In genomic region chr12:807041-807717, GRCh38 we compare ENCODE assay signal across 11 cellular contexts. TPM values are rescaled to one million over a fixed set of nuclear protein-coding genes. Genes with fewer than 3 reads are reported as not detected.
DNase-seq lines count a peak whose midpoint lies in the region; ATAC-seq, FAIRE-seq and TF ChIP-seq lines count a peak whose summit lies in the region.
"Had no signal": no experiment of that assay in that cellular context is flagged by ENCODE, and none has a peak within 500 bp of the region (broad histone marks: within the 10 kb centered on the region; RNA-seq: fewer than 3 reads in every experiment).

No MANE protein-coding gene starts in this region.

- H3K36me3 ChIP-seq in KOPT-K1 (ENCODE audit: insufficient read depth, low read length) (no peaks in the 10 kb centered on the region; the same call in 1 of the 2 replicates), GM12878 (ENCODE audit: control insufficient read depth in 2 of 2, insufficient read depth in 2 of 2, low read length in 1 of 2) (no peaks in the 10 kb centered on the region), spleen (no peaks in the 10 kb centered on the region)

- H3K4me3 ChIP-seq in GM12878 (peak overlapping the region; percentile 29; the same call in 1 of the 2 replicates), spleen (no peak overlapping the region)

- FAIRE-seq in GM12878 (lab: Jason Lieb, UNC) = no peak
- FAIRE-seq: H54 had no signal

- peaks cover 97% of the 10 kb centered on the region for H3K79me2 ChIP-seq in GM12878 (ENCODE audit: control insufficient read depth, insufficient read depth, low read length)

- TF ChIP-seq POLR2A in GM12878 (IDR thresholded peaks at IDR 0.05; ENCODE audit: low read depth, low read length) (no peak), spleen (IDR thresholded peaks at IDR 0.05) (no peak)

- H3K27me3 Mint-ChIP-seq in activated CD8-positive, alpha-beta memory T cell treated with anti-CD3 and anti-CD28 coated beads, Interleukin-2, amount 10 ng/mL, durations not matched to agents 7 days and 5 days = no peaks in the 10 kb centered on the region

- RAD21 ChIA-PET in GM12878 (lab: Charles Lee; ENCODE audit: unreplicated experiment) = interaction anchor here (0.7 to 2.3 kb wide), 10 partner anchors 8 to 231 kb away, joined by 3 to 13 read pairs (median 4); partner anchors contain the start of gene WNK1

- H3K4me1 ChIP-seq in GM12878 (ENCODE audit: control insufficient read depth, insufficient read depth, low read length) (peaks cover 71% of the 10 kb centered on the region), spleen (peaks cover 25 to 100% (median 86%) of the 10 kb centered on the region in 6 donors)

- peak overlapping the region; percentile 55 for H3K27ac Mint-ChIP-seq in activated CD8-positive, alpha-beta memory T cell treated with anti-CD3 and anti-CD28 coated beads, Interleukin-2, amount 10 ng/mL, durations not matched to agents 7 days and 5 days

- POLR2A ChIA-PET in GM12878 (lab: Charles Lee) = interaction anchor here (0.6 to 1.8 kb wide), 7 partner anchors 24 to 197 kb away, joined by 3 to 7 read pairs (median 4); no protein-coding TSS in a partner anchor

- peaks cover 70% of the 10 kb centered on the region for H3K4me1 Mint-ChIP-seq in activated CD8-positive, alpha-beta memory T cell treated with anti-CD3 and anti-CD28 coated beads, Interleukin-2, amount 10 ng/mL, durations not matched to agents 7 days and 5 days

- 46% methylated on average over 2 of the region's 2 CpGs for whole genome bisulfite sequencing in GM12878 (ENCODE audit: insufficient coverage, insufficient replicate concordance, low lambda C conversion rate, missing lambda C conversion rate)
- WGBS in spleen, 5 donors = 57 to 67% (median 62%) methylated on average over 2 of the region's 2 CpGs

- TF ChIP-seq EP300 in GM12878 (IDR thresholded peaks at IDR 0.05; ENCODE audit: borderline replicate concordance in 1 of 2, control insufficient read depth in 1 of 2, low read depth in 2 of 2, low read length in 2 of 2) = no peak

- CTCF ChIA-PET in activated CD8-positive, alpha-beta memory T cell treated with anti-CD3 and anti-CD28 coated beads, Interleukin-2, amount 10 ng/mL, durations not matched to agents 7 days and 5 days (lab: Charles Lee) = interaction anchor here (0.7 to 2.9 kb wide), 11 partner anchors 9 to 776 kb away, joined by 3 to 11 read pairs (median 3); partner anchors contain the start of gene WNK1
- CTCF ChIA-PET in GM12878 (lab: Yijun Ruan, JAX) = interaction anchor here (1.0 to 1.2 kb wide), 2 partner anchors 9 to 57 kb away, joined by 3 to 4 read pairs; no protein-coding TSS in a partner anchor

- H3K4me3 Mint-ChIP-seq in activated CD8-positive, alpha-beta memory T cell treated with anti-CD3 and anti-CD28 coated beads, Interleukin-2, amount 10 ng/mL, durations not matched to agents 7 days and 5 days = peak overlapping the region; percentile 49

- intact Hi-C loops in GM12878 (cut with micrococcal nuclease; ENCODE audit: unreplicated experiment) = no loop called here
- intact Hi-C loops in spleen (cut with DNase I; ENCODE audit: low total_unique reads) = loop anchor here (10.0 kb wide), 1 partner anchor 52 kb away; the partner anchor contains the start of gene WNK1

- H3K27ac ChIP-seq in KOPT-K1 (ENCODE audit: low read depth, low read length, poor library complexity, severe bottlenecking) = peak overlapping the region; percentile 34
- H3K27ac ChIP-seq in GM12878 (ENCODE audit: control insufficient read depth, insufficient read depth) = peak overlapping the region; percentile 47
- H3K27ac ChIP-seq in spleen = peak overlapping the region in 6 of 8 donors; percentile 9 to 71 (median 52)

- no TSS peak for BruUV-seq in GM12878 (replicated peaks; lab: Mats Ljungman, UMichigan)

- H3K27me3 ChIP-seq in GM12878 (replicated peaks in 1 of 2; ENCODE audit: control insufficient read depth in 2 of 2, insufficient read depth in 2 of 2, low read length in 1 of 2) (no peaks in the 10 kb centered on the region), spleen (replicated peaks in 1 of 7) (no peaks in the 10 kb centered on the region)

- H4K20me1 ChIP-seq in GM12878 (ENCODE audit: control insufficient read depth, insufficient read depth) = no peaks in the 10 kb centered on the region

- TF ChIP-seq CTCF in GM12878 (IDR thresholded peaks at IDR 0.05 in 2 of 3, conservative IDR thresholded peaks at IDR 0.05 in 1 of 3; ENCODE audit: control insufficient read depth in 2 of 3, extremely low read depth in 1 of 3, insufficient read depth in 1 of 3, low read depth in 3 of 3, low read length in 3 of 3) = no peak
- no peak for TF ChIP-seq CTCF in spleen (IDR thresholded peaks at IDR 0.05 in 8 of 11, conservative IDR thresholded peaks at IDR 0.05 in 3 of 11)

- in situ Hi-C loops in GM12878 (cut with MboI) = no loop called here

- peaks cover 1% of the 10 kb centered on the region for H3K36me3 Mint-ChIP-seq in activated CD8-positive, alpha-beta memory T cell treated with anti-CD3 and anti-CD28 coated beads, Interleukin-2, amount 10 ng/mL, durations not matched to agents 7 days and 5 days

- no peak overlapping the region for H2AFZ ChIP-seq in GM12878 (ENCODE audit: control insufficient read depth, low read depth, low read length)

- no peak for TF ChIP-seq RAD21 in GM12878 (IDR thresholded peaks at IDR 0.05; ENCODE audit: insufficient read depth, low read depth, low read length)

- peak; percentile 38 for ATAC-seq in activated CD8-positive, alpha-beta memory T cell treated with anti-CD3 and anti-CD28 coated beads, Interleukin-2, amount 10 ng/mL, durations not matched to agents 7 days and 5 days
- ATAC-seq in GM12878 (peak; percentile 57), GM21390 (IDR thresholded peaks at IDR 0.05; ENCODE audit: unreplicated experiment) (no peak), GM18861 (IDR thresholded peaks at IDR 0.05; ENCODE audit: unreplicated experiment) (no peak)

- SMC1A ChIA-PET in GM12878 (lab: Charles Lee; ENCODE audit: uncharacterized antibody, unreplicated experiment) = interaction anchor here (0.7 to 3.6 kb wide), 9 partner anchors 9 to 358 kb away, joined by 3 to 27 read pairs (median 4); no protein-coding TSS in a partner anchor

- H3K9me3 ChIP-seq in KOPT-K1 (ENCODE audit: insufficient read depth, low read length, poor library complexity, severe bottlenecking) (no peaks in the 10 kb centered on the region), GM12878 (replicated peaks; ENCODE audit: control insufficient read depth, insufficient read depth, low read length) (no peaks in the 10 kb centered on the region), spleen (no peaks in the 10 kb centered on the region)

- no peak overlapping the region for H3K9ac ChIP-seq in GM12878 (ENCODE audit: control insufficient read depth, insufficient read depth, low read length)

- H3K4me2 ChIP-seq in GM12878 (ENCODE audit: control insufficient read depth, insufficient read depth) = peak overlapping the region; percentile 66

- DNase-seq in activated CD8-positive, alpha-beta memory T cell treated with anti-CD3 and anti-CD28 coated beads, Interleukin-2, amount 10 ng/mL, durations not matched to agents 7 days and 5 days = no peak
- DNase-seq in activated CD8-positive, alpha-beta memory T cell treated with anti-CD3 and anti-CD28 coated beads, Interleukin-2, amount 50 U/mL, for 48 hours = no peak
- peak; percentile 59 for DNase-seq in GM12878 (ENCODE audit: low read depth, low spot score)
- no peak for DNase-seq in spleen
- no peak for DNase-seq in activated CD4-positive, CD25-positive, alpha-beta regulatory T cell (lab: John Stamatoyannopoulos, UW)
- DNase-seq: ACHN, T1000 had no signal

- H3K9me3 Mint-ChIP-seq in activated CD8-positive, alpha-beta memory T cell treated with anti-CD3 and anti-CD28 coated beads, Interleukin-2, amount 10 ng/mL, durations not matched to agents 7 days and 5 days (ENCODE audit: low read depth) = no peaks in the 10 kb centered on the region

TF ChIP-seq in GM12878, 131 proteins besides CTCF, POLR2A, EP300 and RAD21 (continues in another document):
- TF ChIP-seq SMARCA5 (IDR thresholded peaks at IDR 0.05) = no peak
- TF ChIP-seq JUNB (IDR thresholded peaks at IDR 0.05) = no peak
- no peak for TF ChIP-seq TCF3 (IDR thresholded peaks at IDR 0.05; ENCODE audit: borderline replicate concordance, insufficient read depth, low read depth, low read length)

RNA-seq across cellular contexts. Expression of gene WNK1, which starts 54.8 kb away (rescaled TPM):
- total RNA-seq in activated CD8-positive, alpha-beta memory T cell treated with anti-CD3 and anti-CD28 coated beads, Interleukin-2, amount 10 ng/mL, durations not matched to agents 7 days and 5 days = 100 to 1,000 TPM; 199 to 211 TPM
- total RNA-seq in GM12878 (2013; cell fraction: nucleolus; rRNA removed) = 576 and 584 TPM in 2 replicates
- total RNA-seq in GM12878 (2014; rRNA removed) (62.5 and 68.7 TPM in 2 replicates), GM12878 (2014; rRNA removed; fragmentation: Illumina TruSeq; extraction: Trizol) (82.2 and 95.0 TPM in 2 replicates), GM12878 (2021) (151 and 162 TPM in 2 replicates), spleen (100 to 1,000 TPM; 188 to 261 (median 219) TPM)
- polyA plus RNA-seq in GM12878 (2011; ENCODE audit: low read depth) = 43.7 TPM
- polyA plus RNA-seq in GM12878 (2011; rRNA removed) (69.4 and 112 TPM in 2 replicates), GM12878 (2014; fragmentation: Illumina TruSeq; extraction: Trizol) (142 and 143 TPM in 2 replicates), GM12878 (2014; fragmentation: Nextera tagmentation; extraction: Ambion mirVana) (10 to 100 TPM in 1 of 2 experiments, 1 to 10 TPM in 1; 9.6 to 23.8 TPM), GM12878 (2014; rRNA removed) (92.4 and 96.0 TPM in 2 replicates), GM12878 (2016; fragmentation: Nextera tagmentation; extraction: Ambion mirVana) (10 to 100 TPM; 56.4 to 90.9 TPM), spleen (10 to 100 TPM in 2 of 3 donors, 1 to 10 TPM in 1; 8.8 to 18.9 (median 10.6) TPM)
- 154 and 156 TPM in 2 replicates for polyA plus RNA-seq in GM12878 (2011; cell fraction: cytosol; rRNA removed)
- polyA plus RNA-seq in GM12878 (2011; cell fraction: nucleus; rRNA removed) = 129 and 167 TPM in 2 replicates
- 63.7 and 89.3 TPM in 2 replicates for polyA plus RNA-seq in GM12878 (2012)
- polyA minus RNA-seq in GM12878 (2011; rRNA and poly(A)+ RNA removed) = 462 and 496 TPM in 2 replicates
- polyA minus RNA-seq in GM12878 (2011; cell fraction: cytosol; rRNA and poly(A)+ RNA removed) = 260 and 293 TPM in 2 replicates
- polyA minus RNA-seq in GM12878 (2011; cell fraction: nucleus; rRNA and poly(A)+ RNA removed) = 313 and 456 TPM in 2 replicates

Comparison
In these comparisons a context has a peak if more than half of its experiments do, and no peak if none do; other contexts are left out.
1. ATAC-seq: peak in activated CD8-positive, alpha-beta memory T cell treated with anti-CD3 and anti-CD28 coated beads, Interleukin-2, amount 10 ng/mL, durations not matched to agents 7 days and 5 days (single experiment) and GM12878 (single experiment); none in GM21390 (single experiment) and GM18861 (single experiment).
2. Peak in every context shown above with its lines, with median percentiles within 50 percentile points of each other: H3K27ac ChIP-seq.